Comparison of ENCODE assay signal across 8 cellular contexts in genomic region chr15:66617137-66618090, GRCh38. TPM values are rescaled to one million over a fixed set of nuclear protein-coding genes. Genes with fewer than 3 reads are reported as not detected.
A peak's percentile ranks its signal among the peaks of the same experiment; 100 is the strongest.
DNase-seq lines count a peak whose midpoint lies in the region; ATAC-seq, FAIRE-seq and TF ChIP-seq lines count a peak whose summit lies in the region.
"Had no signal": no experiment of that assay in that cellular context is flagged by ENCODE, and none has a peak within 500 bp of the region (broad histone marks: within the 10 kb centered on the region; RNA-seq: fewer than 3 reads in every experiment).

No MANE protein-coding gene starts in this region.

- no peak for TF ChIP-seq POLR2A in GM12878 (IDR thresholded peaks at IDR 0.05; ENCODE audit: low read depth, low read length)

- H3K4me1 ChIP-seq in GM12878 (ENCODE audit: control insufficient read depth, insufficient read depth, low read length) = peaks cover 3% of the 10 kb centered on the region; the same call in 1 of the 2 replicates

- SMC1A ChIA-PET in GM12878 (lab: Charles Lee; ENCODE audit: uncharacterized antibody, unreplicated experiment) = interaction anchor here (1.5 to 2.1 kb wide), 4 partner anchors 40 to 235 kb away, joined by 3 to 7 read pairs (median 3); no protein-coding TSS in a partner anchor

- CTCF ChIA-PET in GM12878 (lab: Yijun Ruan, JAX) = interaction anchor here (0.6 to 4.0 kb wide), 7 partner anchors 11 to 236 kb away, joined by 3 to 16 read pairs (median 4); no protein-coding TSS in a partner anchor

- no peak for TF ChIP-seq EP300 in GM12878 (IDR thresholded peaks at IDR 0.05; ENCODE audit: borderline replicate concordance in 1 of 2, control insufficient read depth in 1 of 2, low read depth in 2 of 2, low read length in 2 of 2)

- WGBS in GM12878 (ENCODE audit: insufficient coverage, insufficient replicate concordance, low lambda C conversion rate, missing lambda C conversion rate) = 24% methylated on average over 9 of the region's 15 CpGs

- peaks cover 0 to 4% of the 10 kb centered on the region in 2 donors for H3K36me3 Mint-ChIP-seq in stimulated activated naive B cell treated with anti-CD40 and anti-IgM and Interleukin-4, amounts not matched to agents 10 μg/mL and 1 μg/mL and 100 μg/mL, for 72 hours

- peaks cover 0 to 3% of the 10 kb centered on the region in 2 experiments; a peak in 1 of 4 replicates for H3K27me3 ChIP-seq in GM12878 (replicated peaks in 1 of 2; ENCODE audit: control insufficient read depth in 2 of 2, insufficient read depth in 2 of 2, low read length in 1 of 2)

- H3K4me2 ChIP-seq in GM12878 (ENCODE audit: control insufficient read depth, insufficient read depth) = no peak overlapping the region

- H2AFZ ChIP-seq in GM12878 (ENCODE audit: control insufficient read depth, low read depth, low read length) = peak overlapping the region; percentile 37

- DNase-seq in Kasumi-1 (lab: John Stamatoyannopoulos, UW) (peak; percentile 70 to 77), GM12878 (ENCODE audit: low read depth, low spot score) (no peak), left colon (peak; percentile 61 to 78), NCI-H774 (lab: John Stamatoyannopoulos, UW) (no peak)
- DNase-seq in stimulated activated naive B cell treated with anti-CD40 and anti-IgM and Interleukin-4, amounts not matched to agents 10 μg/mL and 1 μg/mL and 100 μg/mL, for 72 hours = no peak
- no peak for DNase-seq in activated CD4-positive, CD25-positive, alpha-beta regulatory T cell (lab: John Stamatoyannopoulos, UW)

- ATAC-seq in GM12878 (peak; percentile 54), left colon (peak; percentile 71), HG02981 (IDR thresholded peaks at IDR 0.05; ENCODE audit: unreplicated experiment) (no peak)
- ATAC-seq in stimulated activated naive B cell treated with anti-CD40 and anti-IgM and Interleukin-4, amounts not matched to agents 10 μg/mL and 1 μg/mL and 100 μg/mL, for 72 hours (replicated peaks) = peak; percentile 49 to 54

- no peak overlapping the region for H3K27ac ChIP-seq in GM12878 (ENCODE audit: control insufficient read depth, insufficient read depth)

- intact Hi-C loops in GM12878 (cut with micrococcal nuclease; ENCODE audit: unreplicated experiment) (loop anchor here (5.0 to 10.0 kb wide), 2 partner anchors 87 to 235 kb away; partner anchors contain the start of gene SMAD6), left colon (cut with DNase I, micrococcal nuclease) (loop anchor here in 1 of 2 donors (5.0 kb wide), 2 partner anchors 80 to 155 kb away; no protein-coding TSS in a partner anchor)

- H3K4me3 Mint-ChIP-seq in stimulated activated naive B cell treated with anti-CD40 and anti-IgM and Interleukin-4, amounts not matched to agents 10 μg/mL and 1 μg/mL and 100 μg/mL, for 72 hours = no peak overlapping the region

- peak overlapping the region; percentile 69 for H3K27ac Mint-ChIP-seq in stimulated activated naive B cell treated with anti-CD40 and anti-IgM and Interleukin-4, amounts not matched to agents 10 μg/mL and 1 μg/mL and 100 μg/mL, for 72 hours

- in situ Hi-C loops in GM12878 (cut with MboI) = loop anchor here (25.0 kb wide), 1 partner anchor 145 kb away; no protein-coding TSS in a partner anchor

- no peak overlapping the region for H3K4me3 ChIP-seq in GM12878

- peaks cover 37 to 54% of the 10 kb centered on the region in 2 donors for H3K4me1 Mint-ChIP-seq in stimulated activated naive B cell treated with anti-CD40 and anti-IgM and Interleukin-4, amounts not matched to agents 10 μg/mL and 1 μg/mL and 100 μg/mL, for 72 hours

- RAD21 ChIA-PET in GM12878 (lab: Charles Lee; ENCODE audit: unreplicated experiment) = no interaction called here

- no peaks in the 10 kb centered on the region for H3K36me3 ChIP-seq in GM12878 (ENCODE audit: control insufficient read depth in 2 of 2, insufficient read depth in 2 of 2, low read length in 1 of 2)

- H3K9ac ChIP-seq in GM12878 (ENCODE audit: control insufficient read depth, insufficient read depth, low read length) = no peak overlapping the region

- POLR2A ChIA-PET in GM12878 (lab: Charles Lee) = no interaction called here

- no TSS peak for BruUV-seq in GM12878 (replicated peaks; lab: Mats Ljungman, UMichigan)

- FAIRE-seq in GM12878 (lab: Jason Lieb, UNC) = no peak
- FAIRE-seq: TTC549 had no signal

- no peaks in the 10 kb centered on the region for H3K79me2 ChIP-seq in GM12878 (ENCODE audit: control insufficient read depth, insufficient read depth, low read length)

- peaks cover 0 to 4% of the 10 kb centered on the region in 2 donors for H3K9me3 Mint-ChIP-seq in stimulated activated naive B cell treated with anti-CD40 and anti-IgM and Interleukin-4, amounts not matched to agents 10 μg/mL and 1 μg/mL and 100 μg/mL, for 72 hours

- no peaks in the 10 kb centered on the region for H3K9me3 ChIP-seq in GM12878 (replicated peaks; ENCODE audit: control insufficient read depth, insufficient read depth, low read length)

- no peak for TF ChIP-seq CTCF in GM12878 (IDR thresholded peaks at IDR 0.05 in 2 of 3, conservative IDR thresholded peaks at IDR 0.05 in 1 of 3; ENCODE audit: control insufficient read depth in 2 of 3, extremely low read depth in 1 of 3, insufficient read depth in 1 of 3, low read depth in 3 of 3, low read length in 3 of 3)

- H3K27me3 Mint-ChIP-seq in stimulated activated naive B cell treated with anti-CD40 and anti-IgM and Interleukin-4, amounts not matched to agents 10 μg/mL and 1 μg/mL and 100 μg/mL, for 72 hours = peaks cover 17 to 21% of the 10 kb centered on the region in 2 donors

- TF ChIP-seq RAD21 in GM12878 (IDR thresholded peaks at IDR 0.05; ENCODE audit: insufficient read depth, low read depth, low read length) = no peak

- no peaks in the 10 kb centered on the region for H4K20me1 ChIP-seq in GM12878 (ENCODE audit: control insufficient read depth, insufficient read depth)

TF ChIP-seq in GM12878, 131 proteins besides CTCF, POLR2A, EP300 and RAD21:
- TF ChIP-seq SPI1 (IDR thresholded peaks at IDR 0.05; ENCODE audit: borderline replicate concordance, insufficient read depth, low read depth, low read length) (peak; percentile 52; the same call in 1 of the 2 replicates), KAT2A (conservative IDR thresholded peaks at IDR 0.05; ENCODE audit: control insufficient read depth, low read depth, low read length) (no peak), POLR2AphosphoS5 (IDR thresholded peaks at IDR 0.05; ENCODE audit: low read length) (no peak), CHD2 (IDR thresholded peaks at IDR 0.05; ENCODE audit: borderline replicate concordance, low read depth, low read length) (no peak), HDAC6 (IDR thresholded peaks at IDR 0.05; ENCODE audit: unreplicated experiment) (no peak)

RNA-seq across cellular contexts. Expression of gene LCTL, which starts 51.6 kb away (rescaled TPM):
- not detected in 2 replicates for total RNA-seq in GM12878 (2013; cell fraction: nucleolus; rRNA removed)
- total RNA-seq in GM12878 (2014; rRNA removed) (not detected in 2 replicates), GM12878 (2014; rRNA removed; fragmentation: Illumina TruSeq; extraction: Trizol) (not detected in 2 replicates), GM12878 (2021) (not detected in 2 replicates), left colon (not detected)
- not detected for polyA plus RNA-seq in GM12878 (2011; ENCODE audit: low read depth)
- polyA plus RNA-seq in GM12878 (2011; rRNA removed) (0.07 and 0.13 TPM in 2 replicates), GM12878 (2014; fragmentation: Illumina TruSeq; extraction: Trizol) (not detected in 2 replicates), GM12878 (2014; fragmentation: Nextera tagmentation; extraction: Ambion mirVana) (under 1 TPM; 0.26 to 0.40 TPM), GM12878 (2014; rRNA removed) (0.20 TPM in 1 of 2 replicates, not detected in the other), GM12878 (2016; fragmentation: Nextera tagmentation; extraction: Ambion mirVana) (under 1 TPM; 0.59 to 0.76 TPM)
- polyA plus RNA-seq in GM12878 (2011; cell fraction: cytosol; rRNA removed) = 0.07 TPM in 1 of 2 replicates, not detected in the other
- polyA plus RNA-seq in GM12878 (2011; cell fraction: nucleus; rRNA removed) = 0.07 and 0.16 TPM in 2 replicates
- polyA plus RNA-seq in GM12878 (2012) = 0.09 and 0.11 TPM in 2 replicates
- polyA minus RNA-seq in GM12878 (2011; rRNA and poly(A)+ RNA removed) = not detected in 2 replicates
- polyA minus RNA-seq in GM12878 (2011; cell fraction: cytosol; rRNA and poly(A)+ RNA removed) = not detected in 2 replicates
- not detected in 2 replicates for polyA minus RNA-seq in GM12878 (2011; cell fraction: nucleus; rRNA and poly(A)+ RNA removed)

Comparison
In these comparisons a context has a peak if more than half of its experiments do, and no peak if none do; other contexts are left out.
1. DNase-seq: peak in Kasumi-1 (2 of 2) and left colon (2 of 2); none in GM12878 (single experiment), stimulated activated naive B cell treated with anti-CD40 and anti-IgM and Interleukin-4, amounts not matched to agents 10 μg/mL and 1 μg/mL and 100 μg/mL, for 72 hours (single experiment), activated CD4-positive, CD25-positive, alpha-beta regulatory T cell (0 of 4) and NCI-H774 (single experiment).